In genomic region chr2:42974697-42975357, GRCh38 we compare ENCODE assay signal across 8 cellular contexts.
DNase-seq lines count a peak whose midpoint lies in the region; ATAC-seq, FAIRE-seq and TF ChIP-seq lines count a peak whose summit lies in the region.

No MANE protein-coding gene starts in this region.

- H3K27me3 ChIP-seq in HepG2 (ENCODE audit: control insufficient read depth in 1 of 2, insufficient read depth in 2 of 2, low read length in 2 of 2) = no peaks in the 10 kb centered on the region

- TF ChIP-seq CTCF in coronary artery (IDR thresholded peaks at IDR 0.05) (peak; percentile 93), HepG2 (CRISPR knock-in tag; IDR thresholded peaks at IDR 0.05) (peak; percentile 99)

- peak overlapping the region; percentile 69 for H3K9ac ChIP-seq in HepG2 (ENCODE audit: insufficient read depth, low read depth, low read length)

- peaks cover 99% of the 10 kb centered on the region for H3K4me1 ChIP-seq in HepG2 (ENCODE audit: insufficient read depth, low read length)

- TF ChIP-seq RAD21 in HepG2 (CRISPR knock-in tag; IDR thresholded peaks at IDR 0.05) = peak; percentile 100

- no peaks in the 10 kb centered on the region for H3K27me3 Mint-ChIP-seq in activated CD4-positive, alpha-beta T cell treated with anti-CD3 and anti-CD28 coated beads, Interleukin-2, amount 10 ng/mL, durations not matched to agents 24 days and 14 days

- no peaks in the 10 kb centered on the region for H3K36me3 Mint-ChIP-seq in activated CD4-positive, alpha-beta T cell treated with anti-CD3 and anti-CD28 coated beads, Interleukin-2, amount 10 ng/mL, durations not matched to agents 24 days and 14 days (ENCODE audit: low read depth)

- H3K36me3 ChIP-seq in HepG2 (replicated peaks in 1 of 2; ENCODE audit: control insufficient read depth in 1 of 2, insufficient read depth in 2 of 2, low read length in 2 of 2) = no peaks in the 10 kb centered on the region

- H2AFZ ChIP-seq in HepG2 (ENCODE audit: low read length) = no peak overlapping the region

- no peaks in the 10 kb centered on the region for H3K9me3 ChIP-seq in HepG2 (ENCODE audit: low read length)

- ATAC-seq in HepG2 (peak; percentile 60), HG03378 (IDR thresholded peaks at IDR 0.05; ENCODE audit: unreplicated experiment) (no peak), HG02678 (IDR thresholded peaks at IDR 0.05; ENCODE audit: unreplicated experiment) (no peak)

- H3K27ac Mint-ChIP-seq in activated CD4-positive, alpha-beta T cell treated with anti-CD3 and anti-CD28 coated beads, Interleukin-2, amount 10 ng/mL, durations not matched to agents 24 days and 14 days = no peak overlapping the region

- H3K4me3 Mint-ChIP-seq in activated CD4-positive, alpha-beta T cell treated with anti-CD3 and anti-CD28 coated beads, Interleukin-2, amount 10 ng/mL, durations not matched to agents 24 days and 14 days = no peak overlapping the region

- intact Hi-C loops in activated CD4-positive, alpha-beta T cell treated with anti-CD3 and anti-CD28 coated beads, Interleukin-2, amount 10 ng/mL, durations not matched to agents 24 days and 14 days (cut with micrococcal nuclease) = loop anchor here (1.0 to 10.0 kb wide), 2 partner anchors 252 to 510 kb away; no protein-coding TSS in a partner anchor
- intact Hi-C loops in HepG2 (cut with micrococcal nuclease; ENCODE audit: unreplicated experiment) = loop anchor here (1.0 to 10.0 kb wide), 9 partner anchors 28 to 510 kb away; partner anchors contain the start of gene ZFP36L2

- no peaks in the 10 kb centered on the region for H3K9me3 Mint-ChIP-seq in activated CD4-positive, alpha-beta T cell treated with anti-CD3 and anti-CD28 coated beads, Interleukin-2, amount 10 ng/mL, durations not matched to agents 24 days and 14 days

- H4K20me1 ChIP-seq in HepG2 (ENCODE audit: insufficient read depth, low read length) = no peaks in the 10 kb centered on the region

- POLR2A ChIA-PET in HepG2 (lab: Yijun Ruan, JAX) = interaction anchor here (0.6 to 12.9 kb wide), 43 partner anchors 9 to 527 kb away, joined by 3 to 555 read pairs (median 5); partner anchors contain the start of gene ZFP36L2

- WGBS in HepG2 (ENCODE audit: low lambda C conversion rate) = 1% methylated on average over 10 of the region's 27 CpGs

- CTCF ChIA-PET in HepG2 (lab: Yijun Ruan, JAX; ENCODE audit: low intra/inter-chr PET ratio, low total read pairs) = interaction anchor here (0.6 to 2.3 kb wide), 13 partner anchors 12 to 255 kb away, joined by 3 to 25 read pairs (median 3); no protein-coding TSS in a partner anchor

- peak in 1 of 2 experiments; percentile 63; a peak in 2 of 4 replicates for TF ChIP-seq POLR2A in HepG2 (IDR thresholded peaks at IDR 0.05; ENCODE audit: insufficient read depth in 1 of 2, low read depth in 2 of 2, low read length in 2 of 2)

- H3K4me1 Mint-ChIP-seq in activated CD4-positive, alpha-beta T cell treated with anti-CD3 and anti-CD28 coated beads, Interleukin-2, amount 10 ng/mL, durations not matched to agents 24 days and 14 days = peaks cover 10% of the 10 kb centered on the region

- in situ Hi-C loops in HepG2 (cut with HindIII; ENCODE audit: extremely low pct_ligation_motif_present, low pct_unique_long_range_greater_than_20kb) = loop anchor here (5.0 kb wide), 3 partner anchors 47 to 252 kb away; partner anchors contain the start of gene ZFP36L2

- H3K4me3 ChIP-seq in coronary artery (peak overlapping the region; percentile 64), HepG2 (replicated peaks in 1 of 3; ENCODE audit: insufficient read depth in 1 of 3, low read depth in 2 of 3, low read length in 3 of 3) (peak overlapping the region; percentile 8 to 67 (median 42); a peak in 4 of 6 replicates)

- DNase-seq in EH (ENCODE audit: low read depth) (peak; percentile 91), M059J (ENCODE audit: low read depth) (peak; percentile 46), coronary artery (ENCODE audit: low spot score) (peak; percentile 85), HepG2 (ENCODE audit: low spot score) (peak; percentile 97)
- DNase-seq in activated CD4-positive, alpha-beta T cell treated with anti-CD3 and anti-CD28 coated beads, Interleukin-2, amount 10 ng/mL, durations not matched to agents 24 days and 14 days = peak; percentile 85
- DNase-seq in stimulated activated CD4-positive, alpha-beta T cell treated with anti-CD3 and anti-CD28 coated beads, Interleukin-2, amount 100 ng/mL, for 48 hours = peak; percentile 48 to 62

- H3K4me2 ChIP-seq in HepG2 (ENCODE audit: low read depth, low read length) = peak overlapping the region; percentile 85

- no TSS peak for BruUV-seq in HepG2 (replicated peaks; lab: Mats Ljungman, UMichigan)

- no peaks in the 10 kb centered on the region for H3K79me2 ChIP-seq in HepG2 (ENCODE audit: insufficient read depth, low read length)

- peak overlapping the region; percentile 21 to 76 for H3K27ac ChIP-seq in coronary artery
- peak overlapping the region; percentile 93 for H3K27ac ChIP-seq in HepG2 (ENCODE audit: extremely low read length, insufficient read depth, low read length)

- peak; percentile 63 to 93; a peak in 3 of 4 replicates for TF ChIP-seq EP300 in HepG2 (IDR thresholded peaks at IDR 0.05; ENCODE audit: low read depth in 2 of 2, low read length in 2 of 2)
- peak; percentile 91 for TF ChIP-seq EP300 in HepG2 (CRISPR knock-in tag; IDR thresholded peaks at IDR 0.05; ENCODE audit: borderline replicate concordance)

- FAIRE-seq in HepG2 (lab: Jason Lieb, UNC) = peak; percentile 77

TF ChIP-seq in HepG2, 621 proteins besides CTCF, POLR2A, EP300 and RAD21 (continues in another document):
- TF ChIP-seq ZNF101 (CRISPR knock-in tag; IDR thresholded peaks at IDR 0.05; ENCODE audit: borderline replicate concordance, low read depth) (no peak; the same call in 1 of the 2 replicates), TBX2 (CRISPR knock-in tag; IDR thresholded peaks at IDR 0.05; ENCODE audit: borderline replicate concordance) (peak; percentile 91), KLF9 (CRISPR knock-in tag; IDR thresholded peaks at IDR 0.05; ENCODE audit: low read depth) (no peak), SAFB2 (CRISPR knock-in tag; IDR thresholded peaks at IDR 0.05; ENCODE audit: borderline replicate concordance, low read depth) (peak; percentile 50; the same call in 1 of the 2 replicates), GTF2F1 (IDR thresholded peaks at IDR 0.05; ENCODE audit: low read length) (no peak), BRF2 (CRISPR knock-in tag; IDR thresholded peaks at IDR 0.05) (peak; percentile 89; the same call in 1 of the 2 replicates), TCF12 (IDR thresholded peaks at IDR 0.05) (no peak), TCF12 (CRISPR knock-in tag; IDR thresholded peaks at IDR 0.05) (no peak), ISL2 (CRISPR knock-in tag; IDR thresholded peaks at IDR 0.05) (peak; percentile 92), CBX1 (IDR thresholded peaks at IDR 0.05; ENCODE audit: low read depth) (peak; percentile 96), BRCA1 (CRISPR knock-in tag; IDR thresholded peaks at IDR 0.05) (no peak), ZNF713 (CRISPR knock-in tag; IDR thresholded peaks at IDR 0.05) (no peak), MAF1 (CRISPR knock-in tag; IDR thresholded peaks at IDR 0.05; ENCODE audit: borderline replicate concordance) (peak; percentile 86), MYNN (CRISPR knock-in tag; IDR thresholded peaks at IDR 0.05; ENCODE audit: low read depth) (no peak; the same call in 1 of the 2 replicates), CENPBD1 (CRISPR knock-in tag; IDR thresholded peaks at IDR 0.05; ENCODE audit: borderline replicate concordance, low read depth) (no peak), FOXA3 (CRISPR knock-in tag; IDR thresholded peaks at IDR 0.05) (peak; percentile 75), ATM (IDR thresholded peaks at IDR 0.05; ENCODE audit: borderline replicate concordance) (no peak), TEAD2 (CRISPR knock-in tag; IDR thresholded peaks at IDR 0.05) (no peak), IKZF5 (CRISPR knock-in tag; IDR thresholded peaks at IDR 0.05) (peak; percentile 74), NONO (IDR thresholded peaks at IDR 0.05) (no peak), NONO (CRISPR knock-in tag; conservative IDR thresholded peaks at IDR 0.05) (peak; percentile 92), CBX2 (IDR thresholded peaks at IDR 0.05; ENCODE audit: low read depth, low read length) (no peak), CBX2 (CRISPR knock-in tag; IDR thresholded peaks at IDR 0.05; ENCODE audit: low read depth) (no peak), ZNF577 (CRISPR knock-in tag; IDR thresholded peaks at IDR 0.05; ENCODE audit: borderline replicate concordance, low read depth) (no peak), HCFC1 (IDR thresholded peaks at IDR 0.05; ENCODE audit: low read depth, low read length) (no peak; the same call in 1 of the 2 replicates)

Comparison
In these comparisons a context has a peak if more than half of its experiments do, and no peak if none do; other contexts are left out.
1. DNase-seq: peak in every context shown above with its lines; median percentile 97 in HepG2; 91 in EH; 85 in activated CD4-positive, alpha-beta T cell treated with anti-CD3 and anti-CD28 coated beads, Interleukin-2, amount 10 ng/mL, durations not matched to agents 24 days and 14 days; 85 in coronary artery; 55 in stimulated activated CD4-positive, alpha-beta T cell treated with anti-CD3 and anti-CD28 coated beads, Interleukin-2, amount 100 ng/mL, for 48 hours; 46 in M059J.